ENCODE assay signal across 1 cellular context in the genomic region with DNA sequence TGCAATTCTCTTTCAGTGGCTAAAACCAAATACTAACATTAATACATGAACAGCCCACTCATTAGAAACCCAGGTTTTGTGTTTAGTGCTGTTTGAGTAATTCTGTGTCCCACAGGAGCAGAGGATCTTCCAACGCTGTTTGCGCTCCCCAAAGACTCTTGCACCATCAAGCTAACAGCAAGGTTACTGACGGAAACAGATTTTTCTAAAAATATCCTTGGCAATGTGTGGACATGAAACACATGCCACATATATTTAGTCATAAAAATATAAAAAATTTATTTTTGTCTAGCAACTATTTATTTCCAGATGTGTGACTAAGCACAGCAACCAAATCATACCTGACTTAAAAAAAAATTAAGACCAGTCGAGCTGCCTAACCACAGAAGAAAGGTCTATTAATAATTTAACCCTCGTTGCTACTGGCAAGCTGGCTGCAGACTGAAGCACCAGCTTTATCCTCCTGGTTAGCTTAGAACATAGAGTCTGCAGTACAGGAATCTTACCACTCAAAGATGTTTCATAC.
TF ChIP-seq lines count a peak whose summit lies in the region.

No MANE protein-coding gene starts in this region.

TF ChIP-seq in GM12878, 131 proteins besides CTCF, POLR2A, EP300 and RAD21 (continued from another document and continues in another):
- TF ChIP-seq YY1 (IDR thresholded peaks at IDR 0.05; ENCODE audit: low read depth, low read length) (no peak), CBX3 (IDR thresholded peaks at IDR 0.05; ENCODE audit: borderline replicate concordance, low read depth) (no peak), SMC3 (IDR thresholded peaks at IDR 0.05; ENCODE audit: borderline replicate concordance, low read length) (peak; percentile 13; the same call in 1 of the 2 replicates), SMAD1 (IDR thresholded peaks at IDR 0.05; ENCODE audit: low read depth, partially characterized antibody) (no peak), TARDBP (IDR thresholded peaks at IDR 0.05; ENCODE audit: borderline replicate concordance) (no peak), EZH2 (IDR thresholded peaks at IDR 0.05; ENCODE audit: borderline replicate concordance, control insufficient read depth, low read depth, low read length) (no peak), ETV6 (conservative IDR thresholded peaks at IDR 0.05 in 1 of 2, IDR thresholded peaks at IDR 0.05 in 1 of 2; ENCODE audit: borderline replicate concordance in 1 of 2, low read depth in 1 of 2) (no peak), ZBED1 (IDR thresholded peaks at IDR 0.05; ENCODE audit: borderline replicate concordance) (no peak), KDM1A (IDR thresholded peaks at IDR 0.05; ENCODE audit: borderline replicate concordance) (no peak), IKZF2 (IDR thresholded peaks at IDR 0.05) (peak; percentile 60 to 70; a peak in 3 of 4 replicates), NFXL1 (IDR thresholded peaks at IDR 0.05; ENCODE audit: borderline replicate concordance) (no peak), SREBF2 (IDR thresholded peaks at IDR 0.05; ENCODE audit: low read length) (no peak), FOXM1 (IDR thresholded peaks at IDR 0.05; ENCODE audit: low read depth, low read length) (peak; percentile 61; the same call in 1 of the 2 replicates), CHD4 (IDR thresholded peaks at IDR 0.05) (no peak), SMAD5 (IDR thresholded peaks at IDR 0.05; ENCODE audit: low read depth) (no peak), NBN (IDR thresholded peaks at IDR 0.05) (0 out of 2 replicates have a peak, but pooled peaks have one; percentile 7), JUNB (IDR thresholded peaks at IDR 0.05) (peak; percentile 70), RB1 (IDR thresholded peaks at IDR 0.05; ENCODE audit: borderline replicate concordance) (no peak), CHD1 (IDR thresholded peaks at IDR 0.05; ENCODE audit: low read depth, low read length) (no peak), BACH1 (IDR thresholded peaks at IDR 0.05; ENCODE audit: borderline replicate concordance) (no peak), RELA (IDR thresholded peaks at IDR 0.05; ENCODE audit: borderline replicate concordance, partially characterized antibody) (no peak), BHLHE40 (IDR thresholded peaks at IDR 0.05; ENCODE audit: borderline replicate concordance in 1 of 2, low read depth in 2 of 2, low read length in 1 of 2) (0 out of 4 replicates have a peak, but pooled peaks of 1 of the 2 experiments have one; percentile 42), SUZ12 (IDR thresholded peaks at IDR 0.05; ENCODE audit: unreplicated experiment) (no peak), BMI1 (IDR thresholded peaks at IDR 0.05; ENCODE audit: borderline replicate concordance) (no peak), DPF2 (IDR thresholded peaks at IDR 0.05) (peak; percentile 73; the same call in 1 of the 2 replicates), ZNF217 (IDR thresholded peaks at IDR 0.05) (no peak), PML (IDR thresholded peaks at IDR 0.05; ENCODE audit: low read length) (no peak), FOS (IDR thresholded peaks at IDR 0.05; ENCODE audit: borderline replicate concordance, extremely low read depth, insufficient read length) (no peak), MYC (IDR thresholded peaks at IDR 0.05; ENCODE audit: insufficient read depth, insufficient read length, insufficient replicate concordance, low read length, severe bottlenecking) (no peak), FOXK2 (IDR thresholded peaks at IDR 0.05) (no peak), ATF7 (IDR thresholded peaks at IDR 0.05; ENCODE audit: low read depth) (no peak; the same call in 1 of the 2 replicates), CBFB (IDR thresholded peaks at IDR 0.05; ENCODE audit: low read depth) (peak; percentile 42; the same call in 1 of the 2 replicates), ZNF622 (IDR thresholded peaks at IDR 0.05) (no peak), SMARCA5 (IDR thresholded peaks at IDR 0.05) (no peak), STAT1 (conservative IDR thresholded peaks at IDR 0.05) (no peak)
- TF ChIP-seq, protein P1, sequence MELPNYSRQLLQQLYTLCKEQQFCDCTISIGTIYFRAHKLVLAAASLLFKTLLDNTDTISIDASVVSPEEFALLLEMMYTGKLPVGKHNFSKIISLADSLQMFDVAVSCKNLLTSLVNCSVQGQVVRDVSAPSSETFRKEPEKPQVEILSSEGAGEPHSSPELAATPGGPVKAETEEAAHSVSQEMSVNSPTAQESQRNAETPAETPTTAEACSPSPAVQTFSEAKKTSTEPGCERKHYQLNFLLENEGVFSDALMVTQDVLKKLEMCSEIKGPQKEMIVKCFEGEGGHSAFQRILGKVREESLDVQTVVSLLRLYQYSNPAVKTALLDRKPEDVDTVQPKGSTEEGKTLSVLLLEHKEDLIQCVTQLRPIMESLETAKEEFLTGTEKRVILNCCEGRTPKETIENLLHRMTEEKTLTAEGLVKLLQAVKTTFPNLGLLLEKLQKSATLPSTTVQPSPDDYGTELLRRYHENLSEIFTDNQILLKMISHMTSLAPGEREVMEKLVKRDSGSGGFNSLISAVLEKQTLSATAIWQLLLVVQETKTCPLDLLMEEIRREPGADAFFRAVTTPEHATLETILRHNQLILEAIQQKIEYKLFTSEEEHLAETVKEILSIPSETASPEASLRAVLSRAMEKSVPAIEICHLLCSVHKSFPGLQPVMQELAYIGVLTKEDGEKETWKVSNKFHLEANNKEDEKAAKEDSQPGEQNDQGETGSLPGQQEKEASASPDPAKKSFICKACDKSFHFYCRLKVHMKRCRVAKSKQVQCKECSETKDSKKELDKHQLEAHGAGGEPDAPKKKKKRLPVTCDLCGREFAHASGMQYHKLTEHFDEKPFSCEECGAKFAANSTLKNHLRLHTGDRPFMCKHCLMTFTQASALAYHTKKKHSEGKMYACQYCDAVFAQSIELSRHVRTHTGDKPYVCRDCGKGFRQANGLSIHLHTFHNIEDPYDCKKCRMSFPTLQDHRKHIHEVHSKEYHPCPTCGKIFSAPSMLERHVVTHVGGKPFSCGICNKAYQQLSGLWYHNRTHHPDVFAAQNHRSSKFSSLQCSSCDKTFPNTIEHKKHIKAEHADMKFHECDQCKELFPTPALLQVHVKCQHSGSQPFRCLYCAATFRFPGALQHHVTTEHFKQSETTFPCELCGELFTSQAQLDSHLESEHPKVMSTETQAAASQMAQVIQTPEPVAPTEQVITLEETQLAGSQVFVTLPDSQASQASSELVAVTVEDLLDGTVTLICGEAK (IDR thresholded peaks at IDR 0.05; ENCODE audit: borderline replicate concordance) = no peak
- TF ChIP-seq, protein P2, sequence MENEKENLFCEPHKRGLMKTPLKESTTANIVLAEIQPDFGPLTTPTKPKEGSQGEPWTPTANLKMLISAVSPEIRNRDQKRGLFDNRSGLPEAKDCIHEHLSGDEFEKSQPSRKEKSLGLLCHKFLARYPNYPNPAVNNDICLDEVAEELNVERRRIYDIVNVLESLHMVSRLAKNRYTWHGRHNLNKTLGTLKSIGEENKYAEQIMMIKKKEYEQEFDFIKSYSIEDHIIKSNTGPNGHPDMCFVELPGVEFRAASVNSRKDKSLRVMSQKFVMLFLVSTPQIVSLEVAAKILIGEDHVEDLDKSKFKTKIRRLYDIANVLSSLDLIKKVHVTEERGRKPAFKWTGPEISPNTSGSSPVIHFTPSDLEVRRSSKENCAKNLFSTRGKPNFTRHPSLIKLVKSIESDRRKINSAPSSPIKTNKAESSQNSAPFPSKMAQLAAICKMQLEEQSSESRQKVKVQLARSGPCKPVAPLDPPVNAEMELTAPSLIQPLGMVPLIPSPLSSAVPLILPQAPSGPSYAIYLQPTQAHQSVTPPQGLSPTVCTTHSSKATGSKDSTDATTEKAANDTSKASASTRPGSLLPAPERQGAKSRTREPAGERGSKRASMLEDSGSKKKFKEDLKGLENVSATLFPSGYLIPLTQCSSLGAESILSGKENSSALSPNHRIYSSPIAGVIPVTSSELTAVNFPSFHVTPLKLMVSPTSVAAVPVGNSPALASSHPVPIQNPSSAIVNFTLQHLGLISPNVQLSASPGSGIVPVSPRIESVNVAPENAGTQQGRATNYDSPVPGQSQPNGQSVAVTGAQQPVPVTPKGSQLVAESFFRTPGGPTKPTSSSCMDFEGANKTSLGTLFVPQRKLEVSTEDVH (IDR thresholded peaks at IDR 0.05; ENCODE audit: low read depth, partially characterized antibody) = no peak
- TF ChIP-seq, protein P3, sequence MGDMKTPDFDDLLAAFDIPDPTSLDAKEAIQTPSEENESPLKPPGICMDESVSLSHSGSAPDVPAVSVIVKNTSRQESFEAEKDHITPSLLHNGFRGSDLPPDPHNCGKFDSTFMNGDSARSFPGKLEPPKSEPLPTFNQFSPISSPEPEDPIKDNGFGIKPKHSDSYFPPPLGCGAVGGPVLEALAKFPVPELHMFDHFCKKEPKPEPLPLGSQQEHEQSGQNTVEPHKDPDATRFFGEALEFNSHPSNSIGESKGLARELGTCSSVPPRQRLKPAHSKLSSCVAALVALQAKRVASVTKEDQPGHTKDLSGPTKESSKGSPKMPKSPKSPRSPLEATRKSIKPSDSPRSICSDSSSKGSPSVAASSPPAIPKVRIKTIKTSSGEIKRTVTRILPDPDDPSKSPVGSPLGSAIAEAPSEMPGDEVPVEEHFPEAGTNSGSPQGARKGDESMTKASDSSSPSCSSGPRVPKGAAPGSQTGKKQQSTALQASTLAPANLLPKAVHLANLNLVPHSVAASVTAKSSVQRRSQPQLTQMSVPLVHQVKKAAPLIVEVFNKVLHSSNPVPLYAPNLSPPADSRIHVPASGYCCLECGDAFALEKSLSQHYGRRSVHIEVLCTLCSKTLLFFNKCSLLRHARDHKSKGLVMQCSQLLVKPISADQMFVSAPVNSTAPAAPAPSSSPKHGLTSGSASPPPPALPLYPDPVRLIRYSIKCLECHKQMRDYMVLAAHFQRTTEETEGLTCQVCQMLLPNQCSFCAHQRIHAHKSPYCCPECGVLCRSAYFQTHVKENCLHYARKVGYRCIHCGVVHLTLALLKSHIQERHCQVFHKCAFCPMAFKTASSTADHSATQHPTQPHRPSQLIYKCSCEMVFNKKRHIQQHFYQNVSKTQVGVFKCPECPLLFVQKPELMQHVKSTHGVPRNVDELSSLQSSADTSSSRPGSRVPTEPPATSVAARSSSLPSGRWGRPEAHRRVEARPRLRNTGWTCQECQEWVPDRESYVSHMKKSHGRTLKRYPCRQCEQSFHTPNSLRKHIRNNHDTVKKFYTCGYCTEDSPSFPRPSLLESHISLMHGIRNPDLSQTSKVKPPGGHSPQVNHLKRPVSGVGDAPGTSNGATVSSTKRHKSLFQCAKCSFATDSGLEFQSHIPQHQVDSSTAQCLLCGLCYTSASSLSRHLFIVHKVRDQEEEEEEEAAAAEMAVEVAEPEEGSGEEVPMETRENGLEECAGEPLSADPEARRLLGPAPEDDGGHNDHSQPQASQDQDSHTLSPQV (IDR thresholded peaks at IDR 0.05) = no peak
- TF ChIP-seq, protein P4, sequence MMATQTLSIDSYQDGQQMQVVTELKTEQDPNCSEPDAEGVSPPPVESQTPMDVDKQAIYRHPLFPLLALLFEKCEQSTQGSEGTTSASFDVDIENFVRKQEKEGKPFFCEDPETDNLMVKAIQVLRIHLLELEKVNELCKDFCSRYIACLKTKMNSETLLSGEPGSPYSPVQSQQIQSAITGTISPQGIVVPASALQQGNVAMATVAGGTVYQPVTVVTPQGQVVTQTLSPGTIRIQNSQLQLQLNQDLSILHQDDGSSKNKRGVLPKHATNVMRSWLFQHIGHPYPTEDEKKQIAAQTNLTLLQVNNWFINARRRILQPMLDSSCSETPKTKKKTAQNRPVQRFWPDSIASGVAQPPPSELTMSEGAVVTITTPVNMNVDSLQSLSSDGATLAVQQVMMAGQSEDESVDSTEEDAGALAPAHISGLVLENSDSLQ (IDR thresholded peaks at IDR 0.05) = no peak
- TF ChIP-seq, protein P5, sequence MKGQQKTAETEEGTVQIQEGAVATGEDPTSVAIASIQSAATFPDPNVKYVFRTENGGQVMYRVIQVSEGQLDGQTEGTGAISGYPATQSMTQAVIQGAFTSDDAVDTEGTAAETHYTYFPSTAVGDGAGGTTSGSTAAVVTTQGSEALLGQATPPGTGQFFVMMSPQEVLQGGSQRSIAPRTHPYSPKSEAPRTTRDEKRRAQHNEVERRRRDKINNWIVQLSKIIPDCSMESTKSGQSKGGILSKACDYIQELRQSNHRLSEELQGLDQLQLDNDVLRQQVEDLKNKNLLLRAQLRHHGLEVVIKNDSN (IDR thresholded peaks at IDR 0.05; ENCODE audit: borderline replicate concordance, extremely low read length, insufficient read depth, low read depth, low read length) = no peak
- TF ChIP-seq, protein P6, sequence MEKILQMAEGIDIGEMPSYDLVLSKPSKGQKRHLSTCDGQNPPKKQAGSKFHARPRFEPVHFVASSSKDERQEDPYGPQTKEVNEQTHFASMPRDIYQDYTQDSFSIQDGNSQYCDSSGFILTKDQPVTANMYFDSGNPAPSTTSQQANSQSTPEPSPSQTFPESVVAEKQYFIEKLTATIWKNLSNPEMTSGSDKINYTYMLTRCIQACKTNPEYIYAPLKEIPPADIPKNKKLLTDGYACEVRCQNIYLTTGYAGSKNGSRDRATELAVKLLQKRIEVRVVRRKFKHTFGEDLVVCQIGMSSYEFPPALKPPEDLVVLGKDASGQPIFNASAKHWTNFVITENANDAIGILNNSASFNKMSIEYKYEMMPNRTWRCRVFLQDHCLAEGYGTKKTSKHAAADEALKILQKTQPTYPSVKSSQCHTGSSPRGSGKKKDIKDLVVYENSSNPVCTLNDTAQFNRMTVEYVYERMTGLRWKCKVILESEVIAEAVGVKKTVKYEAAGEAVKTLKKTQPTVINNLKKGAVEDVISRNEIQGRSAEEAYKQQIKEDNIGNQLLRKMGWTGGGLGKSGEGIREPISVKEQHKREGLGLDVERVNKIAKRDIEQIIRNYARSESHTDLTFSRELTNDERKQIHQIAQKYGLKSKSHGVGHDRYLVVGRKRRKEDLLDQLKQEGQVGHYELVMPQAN (conservative IDR thresholded peaks at IDR 0.05) = no peak
- TF ChIP-seq, protein P7, sequence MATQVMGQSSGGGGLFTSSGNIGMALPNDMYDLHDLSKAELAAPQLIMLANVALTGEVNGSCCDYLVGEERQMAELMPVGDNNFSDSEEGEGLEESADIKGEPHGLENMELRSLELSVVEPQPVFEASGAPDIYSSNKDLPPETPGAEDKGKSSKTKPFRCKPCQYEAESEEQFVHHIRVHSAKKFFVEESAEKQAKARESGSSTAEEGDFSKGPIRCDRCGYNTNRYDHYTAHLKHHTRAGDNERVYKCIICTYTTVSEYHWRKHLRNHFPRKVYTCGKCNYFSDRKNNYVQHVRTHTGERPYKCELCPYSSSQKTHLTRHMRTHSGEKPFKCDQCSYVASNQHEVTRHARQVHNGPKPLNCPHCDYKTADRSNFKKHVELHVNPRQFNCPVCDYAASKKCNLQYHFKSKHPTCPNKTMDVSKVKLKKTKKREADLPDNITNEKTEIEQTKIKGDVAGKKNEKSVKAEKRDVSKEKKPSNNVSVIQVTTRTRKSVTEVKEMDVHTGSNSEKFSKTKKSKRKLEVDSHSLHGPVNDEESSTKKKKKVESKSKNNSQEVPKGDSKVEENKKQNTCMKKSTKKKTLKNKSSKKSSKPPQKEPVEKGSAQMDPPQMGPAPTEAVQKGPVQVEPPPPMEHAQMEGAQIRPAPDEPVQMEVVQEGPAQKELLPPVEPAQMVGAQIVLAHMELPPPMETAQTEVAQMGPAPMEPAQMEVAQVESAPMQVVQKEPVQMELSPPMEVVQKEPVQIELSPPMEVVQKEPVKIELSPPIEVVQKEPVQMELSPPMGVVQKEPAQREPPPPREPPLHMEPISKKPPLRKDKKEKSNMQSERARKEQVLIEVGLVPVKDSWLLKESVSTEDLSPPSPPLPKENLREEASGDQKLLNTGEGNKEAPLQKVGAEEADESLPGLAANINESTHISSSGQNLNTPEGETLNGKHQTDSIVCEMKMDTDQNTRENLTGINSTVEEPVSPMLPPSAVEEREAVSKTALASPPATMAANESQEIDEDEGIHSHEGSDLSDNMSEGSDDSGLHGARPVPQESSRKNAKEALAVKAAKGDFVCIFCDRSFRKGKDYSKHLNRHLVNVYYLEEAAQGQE (IDR thresholded peaks at IDR 0.05; ENCODE audit: low read depth, low read length) = no peak
